Comparison of ENCODE assay signal across 22 cellular contexts in the genomic region with DNA sequence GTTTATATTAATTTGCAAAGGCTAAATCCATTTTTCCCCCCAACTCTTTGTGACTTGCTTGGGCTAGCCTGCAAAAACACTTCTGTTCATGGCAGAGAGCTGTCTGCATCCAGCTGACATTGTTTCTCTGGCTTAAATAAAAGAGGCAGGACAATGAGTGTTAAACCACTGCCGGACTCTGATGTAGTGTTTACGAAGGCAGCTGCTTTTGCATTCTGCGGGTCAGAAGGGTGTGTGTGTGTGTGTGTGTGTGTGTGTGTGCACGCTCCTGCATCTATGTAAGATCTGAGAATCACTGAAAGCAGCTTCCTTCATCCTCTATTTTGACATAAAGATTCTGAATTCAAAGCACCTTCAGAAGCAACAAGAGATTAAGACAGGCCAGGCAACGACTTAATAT. TPM values are rescaled to one million over a fixed set of nuclear protein-coding genes. Genes with fewer than 3 reads are reported as not detected.
DNase-seq lines count a peak whose midpoint lies in the region; ATAC-seq, FAIRE-seq and TF ChIP-seq lines count a peak whose summit lies in the region.
"Had no signal": no experiment of that assay in that cellular context is flagged by ENCODE, and none has a peak within 500 bp of the region (broad histone marks: within the 10 kb centered on the region; RNA-seq: fewer than 3 reads in every experiment).

No MANE protein-coding gene starts in this region.

- ATAC-seq in mucosa of descending colon, result peak; percentile 52
- ATAC-seq in GM19035 (IDR thresholded peaks at IDR 0.05; ENCODE audit: unreplicated experiment), result no peak
- ATAC-seq: activated T-helper 17 cell treated with anti-CD3 and anti-CD28 coated beads, Interleukin-2, amount 50 U/mL, for 72 hours; lower lobe of right lung; natural killer cell treated with Interleukin-12 subunit alpha and Interleukin-12 subunit beta and Interleukin-15 and Interleukin-18, amount 100 ng/mL, for 72 hours had no signal

- H4K20me1 ChIP-seq in endothelial cell of umbilical vein (replicated peaks; ENCODE audit: control insufficient read depth, extremely low read depth, insufficient read depth, low read length), result no peaks in the 10 kb centered on the region

- intact Hi-C loops in endothelial cell of umbilical vein (cut with micrococcal nuclease), result no loop called here
- intact Hi-C loops in mucosa of descending colon (cut with DNase I, micrococcal nuclease), result no loop called here

- H3K4me3 ChIP-seq in AG04450 (ENCODE audit: low read depth, low read length) (no peak overlapping the region), endothelial cell of umbilical vein (replicated peaks in 1 of 3; ENCODE audit: insufficient read depth in 1 of 3, low read depth in 1 of 3, low read length in 3 of 3) (no peak overlapping the region), mucosa of descending colon (no peak overlapping the region)
- H3K4me3 ChIP-seq: adrenal gland, lower lobe of right lung, PC-9, right lobe of liver had no signal

- no peaks in the 10 kb centered on the region for H3K9me3 ChIP-seq in AG04450 (ENCODE audit: control insufficient read depth, insufficient read depth, low read length)
- H3K9me3 ChIP-seq in endothelial cell of umbilical vein (replicated peaks; ENCODE audit: control insufficient read depth, insufficient read depth, low read length), result no peaks in the 10 kb centered on the region
- no peaks in the 10 kb centered on the region for H3K9me3 ChIP-seq in mucosa of descending colon
- H3K9me3 ChIP-seq: adrenal gland, lower lobe of right lung had no signal

- H3K27ac ChIP-seq in AG04450 (ENCODE audit: low read depth, low read length), result peak overlapping the region; percentile 33
- no peak overlapping the region for H3K27ac ChIP-seq in endothelial cell of umbilical vein (ENCODE audit: insufficient read depth, low read depth, low read length)
- H3K27ac ChIP-seq: adrenal gland, HL-60, lower lobe of right lung, VCaP had no signal

- H3K36me3 ChIP-seq in endothelial cell of umbilical vein (ENCODE audit: control insufficient read depth in 2 of 2, extremely low read depth in 1 of 2, insufficient read depth in 2 of 2, low read length in 2 of 2), result peaks cover 5 to 7% of the 10 kb centered on the region in 2 experiments
- no peaks in the 10 kb centered on the region for H3K36me3 ChIP-seq in mucosa of descending colon (ENCODE audit: low read depth)
- H3K36me3 ChIP-seq: lower lobe of right lung, right lobe of liver had no signal

- H3K4me2 ChIP-seq in endothelial cell of umbilical vein (ENCODE audit: insufficient read depth, low read length), result no peak overlapping the region
- H3K4me2 ChIP-seq: PC-9 had no signal

- no peak for TF ChIP-seq POLR2A in endothelial cell of umbilical vein (IDR thresholded peaks at IDR 0.05; ENCODE audit: low read depth, low read length)

- H3K9ac ChIP-seq in endothelial cell of umbilical vein (replicated peaks; ENCODE audit: extremely low read depth, insufficient read depth, low read length), result no peak overlapping the region

- dilution Hi-C loops in endothelial cell of umbilical vein (cut with MboI; ENCODE audit: extremely low pct_ligation_motif_present, low sequenced_read_pairs), result no loop called here

- H3K27me3 ChIP-seq in AG04450 (ENCODE audit: control insufficient read depth, insufficient read depth, low read length) (no peaks in the 10 kb centered on the region), endothelial cell of umbilical vein (ENCODE audit: control insufficient read depth in 2 of 2, insufficient read depth in 2 of 2, low read length in 2 of 2) (no peaks in the 10 kb centered on the region)
- H3K27me3 ChIP-seq: adrenal gland, right lobe of liver had no signal

- CTCF ChIA-PET in AG04450 (lab: Charles Lee), result interaction anchor here (1.2 kb wide), 1 partner anchor 1332 kb away, joined by 4 read pairs; no protein-coding TSS in a partner anchor
- CTCF ChIA-PET in endothelial cell of umbilical vein (lab: Charles Lee), result interaction anchor here (0.9 to 2.1 kb wide), 5 partner anchors 12 to 42 kb away, joined by 3 to 5 read pairs (median 5); no protein-coding TSS in a partner anchor

- TF ChIP-seq CTCF in AG04450 (IDR thresholded peaks at IDR 0.05; ENCODE audit: low read depth, low read length), result no peak
- TF ChIP-seq CTCF in endothelial cell of umbilical vein (IDR thresholded peaks at IDR 0.05; ENCODE audit: extremely low read depth in 1 of 2, insufficient read depth in 1 of 2, low read depth in 1 of 2, low read length in 2 of 2), result no peak
- TF ChIP-seq CTCF in mucosa of descending colon (IDR thresholded peaks at IDR 0.05), result no peak

- POLR2A ChIA-PET in AG04450 (lab: Yijun Ruan, JAX) (interaction anchor here (0.6 to 1.2 kb wide), 2 partner anchors 33 to 42 kb away, joined by 3 to 7 read pairs; no protein-coding TSS in a partner anchor), endothelial cell of umbilical vein (lab: Charles Lee) (interaction anchor here (1.1 kb wide), 1 partner anchor 10 kb away, joined by 3 read pairs; no protein-coding TSS in a partner anchor)

- H3K79me2 ChIP-seq in endothelial cell of umbilical vein (ENCODE audit: control insufficient read depth, insufficient read depth, low read length), result peaks cover 92% of the 10 kb centered on the region

- DNase-seq in AG04450 (ENCODE audit: low read depth, low spot score) (no peak), LHCN-M2 (ENCODE audit: low read depth) (peak; percentile 34), endothelial cell of umbilical vein (ENCODE audit: low read depth, low spot score) (peak; percentile 51), mucosa of descending colon (no peak), NOMO-1 treated with dmso at 0.1 percent for 144 hours (lab: John Stamatoyannopoulos, UW; ENCODE audit: unreplicated experiment) (no peak), RPMI8226 (no peak), NCI-H1930 (lab: John Stamatoyannopoulos, UW) (no peak)
- DNase-seq: adrenal gland; cortex of kidney; DMS 273 treated with DMSO at 0.1 percent for 48 hours; KG1; lower lobe of right lung; NCI-H510A; PC-9; right lobe of liver; stimulated activated CD4-positive, alpha-beta T cell treated with anti-CD3 and anti-CD28 coated beads, Interleukin-2, amount 100 ng/mL, for 24 hours; SW 1271 had no signal

- no peaks in the 10 kb centered on the region for H3K9me1 ChIP-seq in endothelial cell of umbilical vein (replicated peaks; ENCODE audit: control insufficient read depth, extremely low read depth, insufficient read depth, low read length)

- H3K4me1 ChIP-seq in endothelial cell of umbilical vein (ENCODE audit: control insufficient read depth, extremely low read depth, insufficient read depth, low read length) (peaks cover 41% of the 10 kb centered on the region), mucosa of descending colon (ENCODE audit: low read depth) (no peaks in the 10 kb centered on the region)

- no peak overlapping the region for H2AFZ ChIP-seq in endothelial cell of umbilical vein (ENCODE audit: low read depth, low read length)
- H2AFZ ChIP-seq: PC-9 had no signal

- no peak for FAIRE-seq in endothelial cell of umbilical vein (lab: Jason Lieb, UNC)

- TSS peak; percentile 2 for BruUV-seq in endothelial cell of umbilical vein (replicated peaks; lab: Mats Ljungman, UMichigan)

TF ChIP-seq in endothelial cell of umbilical vein, 7 proteins besides CTCF, POLR2A, EP300 and RAD21:
- no peak for TF ChIP-seq MYC (IDR thresholded peaks at IDR 0.05; ENCODE audit: low read depth, low read length)
- TF ChIP-seq, protein P1, sequence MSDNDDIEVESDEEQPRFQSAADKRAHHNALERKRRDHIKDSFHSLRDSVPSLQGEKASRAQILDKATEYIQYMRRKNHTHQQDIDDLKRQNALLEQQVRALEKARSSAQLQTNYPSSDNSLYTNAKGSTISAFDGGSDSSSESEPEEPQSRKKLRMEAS (IDR thresholded peaks at IDR 0.05; ENCODE audit: insufficient read depth, insufficient read length), result no peak

RNA-seq across cellular contexts. Expression of gene NRP1, which starts 28.3 kb away (rescaled TPM):
- polyA plus RNA-seq in AG04450 (2011; rRNA removed), result 181 and 218 TPM in 2 replicates
- 276 and 278 TPM in 2 replicates for polyA minus RNA-seq in AG04450 (2011; rRNA and poly(A)+ RNA removed)
- 174 and 181 TPM in 2 replicates for total RNA-seq in LHCN-M2 (2014; rRNA removed)
- polyA plus RNA-seq in LHCN-M2 (2012), result 76.1 TPM
- total RNA-seq in endothelial cell of umbilical vein, result 245 and 306 TPM in 2 replicates
- polyA plus RNA-seq in endothelial cell of umbilical vein, result 104 and 122 TPM in 2 replicates
- 102 and 113 TPM in 2 replicates for polyA plus RNA-seq in endothelial cell of umbilical vein (2011; cell fraction: cytosol; rRNA removed)
- 172 and 240 TPM in 2 replicates for polyA plus RNA-seq in endothelial cell of umbilical vein (2011; cell fraction: nucleus; rRNA removed)
- polyA plus RNA-seq in endothelial cell of umbilical vein (2012), result 254 and 260 TPM in 2 replicates
- polyA minus RNA-seq in endothelial cell of umbilical vein, result 288 and 312 TPM in 2 replicates
- 21.4 TPM for polyA minus RNA-seq in endothelial cell of umbilical vein (2011; cell fraction: cytosol; rRNA and poly(A)+ RNA removed)
- polyA minus RNA-seq in endothelial cell of umbilical vein (2011; cell fraction: nucleus; rRNA and poly(A)+ RNA removed), result 288 and 311 TPM in 2 replicates
- total RNA-seq in mucosa of descending colon, result 10 to 100 TPM; 12.3 to 52.3 (median 33.2) TPM

Comparison
In these comparisons a context has a peak if more than half of its experiments do, and no peak if none do; other contexts are left out.
1. DNase-seq: peak in LHCN-M2 (single experiment) and endothelial cell of umbilical vein (single experiment); none in AG04450 (single experiment), mucosa of descending colon (0 of 3), NOMO-1 treated with dmso at 0.1 percent for 144 hours (single experiment), RPMI8226 (single experiment) and NCI-H1930 (0 of 2).